26 cellular contexts compared by ENCODE assay signal in genomic region chr4:128281354-128281753, GRCh38.
"Had no signal": no experiment of that assay in that cellular context is flagged by ENCODE, and none has a peak within 500 bp of the region (broad histone marks: within the 10 kb centered on the region; RNA-seq: fewer than 3 reads in every experiment).

No MANE protein-coding gene starts in this region.

- H3K27me3 ChIP-seq: breast epithelium, gastroesophageal sphincter, sigmoid colon, tibial nerve had no signal

- H2AFZ ChIP-seq: parathyroid adenoma had no signal

- H3K36me3 Mint-ChIP-seq: immature natural killer cell had no signal

- H3K27ac Mint-ChIP-seq: activated CD4-positive, alpha-beta T cell treated with anti-CD3 and anti-CD28 coated beads for 36 hours; activated CD8-positive, alpha-beta memory T cell treated with anti-CD3 and anti-CD28 coated beads, Interleukin-2, amount 10 ng/mL, durations not matched to agents 7 days and 5 days; activated CD8-positive, alpha-beta T cell treated with anti-CD3 and anti-CD28 coated beads, Interleukin-2, amount 10 ng/mL, durations not matched to agents 7 days and 5 days; activated naive CD8-positive, alpha-beta T cell treated with anti-CD3 and anti-CD28 coated beads, Interleukin-2, amount 10 ng/mL, durations not matched to agents 7 days and 5 days; activated T-helper 2 cell treated with anti-CD3 and anti-CD28 coated beads, Interferon-gamma antibody, Interleukin-2, Interleukin-4, amounts not matched to agents 10 μg/mL and 5 μg/mL and 100 μg/mL, durations not matched to agents 14 hours and 24 hours and 36 hours; naive thymus-derived CD4-positive, alpha-beta T cell had no signal

- H3K4me3 Mint-ChIP-seq: activated CD4-positive, alpha-beta T cell treated with anti-CD3 and anti-CD28 coated beads for 36 hours; activated CD8-positive, alpha-beta memory T cell treated with anti-CD3 and anti-CD28 coated beads, Interleukin-2, amount 10 ng/mL, durations not matched to agents 7 days and 5 days; activated CD8-positive, alpha-beta T cell treated with anti-CD3 and anti-CD28 coated beads, Interleukin-2, amount 10 ng/mL, durations not matched to agents 7 days and 5 days; activated naive CD8-positive, alpha-beta T cell treated with anti-CD3 and anti-CD28 coated beads, Interleukin-2, amount 10 ng/mL, durations not matched to agents 7 days and 5 days; immature natural killer cell had no signal

- H3K36me3 ChIP-seq: breast epithelium, gastroesophageal sphincter, sigmoid colon, tibial nerve had no signal

- H3K9me3 ChIP-seq: breast epithelium, gastroesophageal sphincter, psoas muscle, sigmoid colon, tibial nerve had no signal

- H3K9me3 Mint-ChIP-seq: activated naive CD8-positive, alpha-beta T cell treated with anti-CD3 and anti-CD28 coated beads, Interleukin-2, amount 10 ng/mL, durations not matched to agents 7 days and 5 days; activated T-helper 2 cell treated with anti-CD3 and anti-CD28 coated beads, Interferon-gamma antibody, Interleukin-2, Interleukin-4, amounts not matched to agents 10 μg/mL and 5 μg/mL and 100 μg/mL, durations not matched to agents 14 hours and 24 hours and 36 hours; immature natural killer cell; naive thymus-derived CD4-positive, alpha-beta T cell had no signal

- H3K27me3 Mint-ChIP-seq: activated CD4-positive, alpha-beta T cell treated with anti-CD3 and anti-CD28 coated beads for 36 hours; activated CD8-positive, alpha-beta memory T cell treated with anti-CD3 and anti-CD28 coated beads, Interleukin-2, amount 10 ng/mL, durations not matched to agents 7 days and 5 days; activated naive CD8-positive, alpha-beta T cell treated with anti-CD3 and anti-CD28 coated beads, Interleukin-2, amount 10 ng/mL, durations not matched to agents 7 days and 5 days; naive thymus-derived CD4-positive, alpha-beta T cell had no signal

- DNase-seq: activated CD4-positive, alpha-beta T cell treated with anti-CD3 and anti-CD28 coated beads for 36 hours; activated CD4-positive, CD25-positive, alpha-beta regulatory T cell; activated CD8-positive, alpha-beta memory T cell treated with anti-CD3 and anti-CD28 coated beads, Interleukin-2, amount 10 ng/mL, durations not matched to agents 7 days and 5 days; activated CD8-positive, alpha-beta T cell treated with anti-CD3 and anti-CD28 coated beads, Interleukin-2, amount 10 ng/mL, durations not matched to agents 7 days and 5 days; activated naive CD4-positive, alpha-beta T cell; activated naive CD8-positive, alpha-beta T cell treated with anti-CD3 and anti-CD28 coated beads, Interleukin-2, amount 10 ng/mL, durations not matched to agents 7 days and 5 days; activated T-cell treated with anti-CD3 and anti-CD28 coated beads, Interleukin-2, amount 50 U/mL, for 48 hours; amniotic stem cell; central memory CD4-positive, alpha-beta T cell; dermis blood vessel endothelial cell; effector CD8-positive, alpha-beta T cell; hippocampal formation; immature natural killer cell; midbrain; naive thymus-derived CD4-positive, alpha-beta T cell; psoas muscle; sigmoid colon; small intestine; stimulated activated CD4-positive, alpha-beta T cell treated with anti-CD3 and anti-CD28 coated beads, Interleukin-1b, Interleukin-23, amount 100 ng/mL, for 48 hours; stimulated activated naive CD4-positive, alpha-beta T cell; T-helper 1 cell had no signal

- H3K27ac ChIP-seq: breast epithelium, gastroesophageal sphincter, parathyroid adenoma, sigmoid colon, tibial nerve had no signal

- ATAC-seq: activated CD4-positive, alpha-beta T cell treated with anti-CD3 and anti-CD28 coated beads for 36 hours; activated CD8-positive, alpha-beta memory T cell treated with anti-CD3 and anti-CD28 coated beads, Interleukin-2, amount 10 ng/mL, durations not matched to agents 7 days and 5 days; activated CD8-positive, alpha-beta T cell treated with anti-CD3 and anti-CD28 coated beads, Interleukin-2, amount 10 ng/mL, durations not matched to agents 7 days and 5 days; gastroesophageal sphincter; naive thymus-derived CD4-positive, alpha-beta T cell; psoas muscle had no signal

- H3K4me3 ChIP-seq: breast epithelium, gastroesophageal sphincter, psoas muscle, sigmoid colon, tibial nerve had no signal
